In the genomic region with DNA sequence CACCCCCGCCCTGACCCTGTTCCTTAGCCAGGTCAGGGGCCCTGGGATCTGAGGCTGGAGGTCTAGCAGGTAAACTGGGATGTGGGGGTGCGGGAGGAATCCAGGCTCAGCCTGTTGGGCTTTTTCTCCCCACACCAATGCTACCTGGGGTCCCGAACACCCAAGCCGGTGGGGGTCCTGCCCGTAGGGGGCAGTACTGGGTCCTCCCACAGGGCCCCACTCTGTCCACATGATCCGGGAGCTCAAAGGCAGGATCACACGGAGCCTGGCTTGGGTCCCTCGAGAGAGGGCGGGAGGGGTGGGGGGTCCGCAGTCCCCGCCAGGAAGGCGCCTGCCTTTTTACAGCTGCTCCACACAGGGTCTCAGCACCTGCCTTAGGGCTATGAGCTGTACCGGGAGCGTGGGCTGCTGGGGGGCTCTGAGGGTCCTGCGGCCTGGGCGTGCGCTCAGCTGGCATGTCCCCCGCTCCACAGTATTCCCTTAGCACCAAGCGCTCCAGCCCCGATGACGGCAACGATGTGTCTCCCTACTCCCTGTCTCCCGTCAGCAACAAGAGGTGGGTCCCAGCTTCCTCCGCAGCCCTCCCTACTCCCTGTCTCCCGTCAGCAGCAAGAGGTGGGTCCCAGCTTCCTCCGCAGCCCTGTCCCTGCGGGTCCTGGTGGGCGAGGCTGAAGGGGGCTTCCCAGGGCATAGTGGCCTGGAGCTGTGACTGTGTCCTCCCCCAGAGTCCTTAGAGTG, we compare ENCODE assay signal across 21 cellular contexts. TPM values are rescaled to one million over a fixed set of nuclear protein-coding genes. Genes with fewer than 3 reads are reported as not detected.
DNase-seq lines count a peak whose midpoint lies in the region; ATAC-seq, FAIRE-seq and TF ChIP-seq lines count a peak whose summit lies in the region.
"Had no signal": no experiment of that assay in that cellular context is flagged by ENCODE, and none has a peak within 500 bp of the region (broad histone marks: within the 10 kb centered on the region; RNA-seq: fewer than 3 reads in every experiment).

No MANE protein-coding gene starts in this region.

- H3K27ac Mint-ChIP-seq in HFFc6 (no peak overlapping the region), nephron progenitor cell (no peak overlapping the region)
- H3K27ac Mint-ChIP-seq: activated naive CD4-positive, alpha-beta T cell treated with anti-CD3 and anti-CD28 coated beads, Interleukin-2, amount 10 ng/mL, durations not matched to agents 7 days and 5 days; naive thymus-derived CD4-positive, alpha-beta T cell had no signal

- no peak overlapping the region for H3K27ac ChIP-seq in DND-41 (ENCODE audit: low read length)
- no peak overlapping the region for H3K27ac ChIP-seq in heart left ventricle
- H3K27ac ChIP-seq: heart right ventricle, prostate gland had no signal

- H3K9me3 Mint-ChIP-seq in HFFc6 (no peaks in the 10 kb centered on the region), nephron progenitor cell (no peaks in the 10 kb centered on the region)
- H3K9me3 Mint-ChIP-seq: activated naive CD4-positive, alpha-beta T cell treated with anti-CD3 and anti-CD28 coated beads, Interleukin-2, amount 10 ng/mL, durations not matched to agents 7 days and 5 days; naive thymus-derived CD4-positive, alpha-beta T cell had no signal

- H3K27me3 ChIP-seq in DND-41 (ENCODE audit: insufficient read depth, low read length, poor library complexity) (no peaks in the 10 kb centered on the region), bronchial epithelial cell (ENCODE audit: control insufficient read depth, insufficient read depth, low read length) (no peaks in the 10 kb centered on the region), HAP-1 (ENCODE audit: low read depth) (no peaks in the 10 kb centered on the region), heart left ventricle (no peaks in the 10 kb centered on the region)
- H3K27me3 ChIP-seq: heart right ventricle had no signal

- no peak for FAIRE-seq in bronchial epithelial cell (lab: Jason Lieb, UNC)
- FAIRE-seq: astrocyte had no signal

- no peaks in the 10 kb centered on the region for H3K9me3 ChIP-seq in DND-41 (ENCODE audit: insufficient read depth, low read length, severe bottlenecking)
- H3K9me3 ChIP-seq in HAP-1: no peaks in the 10 kb centered on the region
- no peaks in the 10 kb centered on the region for H3K9me3 ChIP-seq in heart left ventricle
- H3K9me3 ChIP-seq: heart right ventricle, prostate gland had no signal

- peaks cover 22% of the 10 kb centered on the region for H3K79me2 ChIP-seq in DND-41 (ENCODE audit: insufficient read depth, low read length)

- no peaks in the 10 kb centered on the region for H3K4me1 ChIP-seq in DND-41 (ENCODE audit: insufficient read depth, low read length)
- no peaks in the 10 kb centered on the region for H3K4me1 ChIP-seq in HAP-1
- no peaks in the 10 kb centered on the region for H3K4me1 ChIP-seq in heart left ventricle
- H3K4me1 ChIP-seq: heart right ventricle, prostate gland had no signal

- DNase-seq in DND-41 (no peak), HFFc6 (no peak), bronchial epithelial cell (ENCODE audit: low read depth) (no peak), nephron progenitor cell (no peak), SKM-1 (lab: John Stamatoyannopoulos, UW; ENCODE audit: unreplicated experiment) (no peak), HAP-1 (ENCODE audit: low spot score in 2 of 2) (no peak), heart left ventricle (no peak)
- DNase-seq: activated naive CD4-positive, alpha-beta T cell treated with anti-CD3 and anti-CD28 coated beads, Interleukin-2, amount 10 ng/mL, durations not matched to agents 7 days and 5 days; COR-L47; heart right ventricle; naive thymus-derived CD4-positive, alpha-beta T cell; NCI-H187 treated with DMSO at 0.1 percent for 48 hours; NK-92 treated with Interleukin-12 subunit alpha and Interleukin-12 subunit beta, amount 100 ng/mL, for 24 hours; RPMI8226; stimulated activated CD8-positive, alpha-beta memory T cell treated with anti-CD3 and anti-CD28 coated beads, Interleukin-4, amount 100 ng/mL, for 48 hours; substantia nigra had no signal

- H4K20me1 ChIP-seq in DND-41 (ENCODE audit: insufficient read depth, low read length): peaks cover 48% of the 10 kb centered on the region

- peaks cover 87% of the 10 kb centered on the region for H3K36me3 ChIP-seq in DND-41 (ENCODE audit: insufficient read depth, low read length)
- H3K36me3 ChIP-seq in bronchial epithelial cell (ENCODE audit: control insufficient read depth, insufficient read depth, low read length): peaks cover 48% of the 10 kb centered on the region
- H3K36me3 ChIP-seq in HAP-1 (replicated peaks): peaks cover 50% of the 10 kb centered on the region
- peaks cover 0 to 76% (median 60%) of the 10 kb centered on the region in 9 donors for H3K36me3 ChIP-seq in heart left ventricle

- H3K4me3 Mint-ChIP-seq in HFFc6: no peak overlapping the region
- no peak overlapping the region for H3K4me3 Mint-ChIP-seq in nephron progenitor cell
- H3K4me3 Mint-ChIP-seq: activated naive CD4-positive, alpha-beta T cell treated with anti-CD3 and anti-CD28 coated beads, Interleukin-2, amount 10 ng/mL, durations not matched to agents 7 days and 5 days; naive thymus-derived CD4-positive, alpha-beta T cell had no signal

- H3K27me3 Mint-ChIP-seq in HFFc6 (ENCODE audit: insufficient read depth) (peaks cover 3% of the 10 kb centered on the region; the same call in 1 of the 2 replicates), nephron progenitor cell (ENCODE audit: low read depth, poor library complexity) (peaks cover 3% of the 10 kb centered on the region)
- H3K27me3 Mint-ChIP-seq: activated naive CD4-positive, alpha-beta T cell treated with anti-CD3 and anti-CD28 coated beads, Interleukin-2, amount 10 ng/mL, durations not matched to agents 7 days and 5 days; naive thymus-derived CD4-positive, alpha-beta T cell had no signal

- no peak for ATAC-seq in DND-41 (ENCODE audit: insufficient read depth, low read depth)
- no peak for ATAC-seq in GM21786 (IDR thresholded peaks at IDR 0.05; ENCODE audit: unreplicated experiment)
- no peak for ATAC-seq in heart left ventricle
- ATAC-seq: heart right ventricle; naive thymus-derived CD4-positive, alpha-beta T cell had no signal

- H3K9ac ChIP-seq in DND-41 (ENCODE audit: low read depth, low read length): no peak overlapping the region

- no peak for TF ChIP-seq POLR2A in heart left ventricle (IDR thresholded peaks at IDR 0.05)

- H3K36me3 Mint-ChIP-seq in HFFc6 (ENCODE audit: low read depth) (peaks cover 10% of the 10 kb centered on the region; the same call in 1 of the 2 replicates), nephron progenitor cell (ENCODE audit: low read depth) (peaks cover 17% of the 10 kb centered on the region)

- WGBS in heart left ventricle, 4 donors: 94 to 97% (median 96%) methylated on average over 18 to 28 of the region's 28 CpGs

- intact Hi-C loops in heart left ventricle (cut with DNase I): no loop called here

- H3K4me3 ChIP-seq in DND-41 (ENCODE audit: low read depth in 1 of 2, low read length in 2 of 2): no peak overlapping the region
- no peak overlapping the region for H3K4me3 ChIP-seq in bronchial epithelial cell (ENCODE audit: low read depth, low read length)
- H3K4me3 ChIP-seq in HAP-1: no peak overlapping the region
- H3K4me3 ChIP-seq in heart left ventricle: no peak overlapping the region
- H3K4me3 ChIP-seq: heart right ventricle, prostate gland had no signal

- in situ Hi-C loops in HAP-1 (cut with MboI; ENCODE audit: low sequenced_read_pairs): no loop called here

- peak; percentile 31 for TF ChIP-seq CTCF in DND-41 (IDR thresholded peaks at IDR 0.05; ENCODE audit: borderline replicate concordance, extremely low read depth, low read length, poor library complexity, severe bottlenecking)
- TF ChIP-seq CTCF in HFFc6 (IDR thresholded peaks at IDR 0.05): peak; percentile 47; the same call in 1 of the 2 replicates
- peak; percentile 18 for TF ChIP-seq CTCF in bronchial epithelial cell (IDR thresholded peaks at IDR 0.05; ENCODE audit: insufficient read depth, low read length, severe bottlenecking)
- peak; percentile 13 for TF ChIP-seq CTCF in nephron progenitor cell (IDR thresholded peaks at IDR 0.05)
- TF ChIP-seq CTCF in heart left ventricle (IDR thresholded peaks at IDR 0.05): peak in 1 of 12 donors; percentile 7

- no peak overlapping the region for H3K4me2 ChIP-seq in DND-41 (ENCODE audit: insufficient read depth, low read length)

- no peaks in the 10 kb centered on the region for H3K4me1 Mint-ChIP-seq in HFFc6 (ENCODE audit: low read depth)
- peaks cover 10% of the 10 kb centered on the region for H3K4me1 Mint-ChIP-seq in nephron progenitor cell
- H3K4me1 Mint-ChIP-seq: activated naive CD4-positive, alpha-beta T cell treated with anti-CD3 and anti-CD28 coated beads, Interleukin-2, amount 10 ng/mL, durations not matched to agents 7 days and 5 days had no signal

- no peak overlapping the region for H2AFZ ChIP-seq in DND-41 (ENCODE audit: low read depth, low read length)

RNA-seq across cellular contexts. Expression of a gene that starts 12.3 kb away (rescaled TPM):
- total RNA-seq in HFFc6 (2021; fragmentation: NEBNext Ultra II Directional; extraction: Animal tissue kit (Norgen Biotek cat#: 25700)): under 1 TPM in 5 of 6 experiments, not detected in 1; 0.25 to 0.51 (median 0.46) TPM
- total RNA-seq in bronchial epithelial cell (not detected in 2 replicates), heart left ventricle (1 to 10 TPM in 3 of 9 donors, under 1 TPM in 3, not detected in 3; 0.63 to 1.8 (median 0.93) TPM)
- not detected for polyA plus RNA-seq in heart left ventricle
- total RNA-seq: lung microvascular endothelial cell, NCI-H460 had no signal
- polyA plus RNA-seq: naive thymus-derived CD4-positive, alpha-beta T cell had no signal

RNA-seq across cellular contexts. Expression of a gene that starts 20.6 kb away (rescaled TPM):
- 10 to 100 TPM; 43.9 to 56.8 (median 46.0) TPM for total RNA-seq in HFFc6 (2021; fragmentation: NEBNext Ultra II Directional; extraction: Animal tissue kit (Norgen Biotek cat#: 25700))
- total RNA-seq in bronchial epithelial cell (22.7 and 25.5 TPM in 2 replicates), heart left ventricle (10 to 100 TPM; 15.4 to 41.0 (median 26.4) TPM)
- polyA plus RNA-seq in heart left ventricle: 10 to 100 TPM; 13.9 to 23.5 TPM

RNA-seq across cellular contexts. Expression of a gene that starts 26.2 kb away (rescaled TPM):
- 10 to 100 TPM; 14.3 to 20.4 (median 17.0) TPM for total RNA-seq in HFFc6 (2021; fragmentation: NEBNext Ultra II Directional; extraction: Animal tissue kit (Norgen Biotek cat#: 25700))
- total RNA-seq in bronchial epithelial cell: 17.1 and 20.1 TPM in 2 replicates
- 10 to 100 TPM in 5 of 9 donors, 1 to 10 TPM in 4; 7.4 to 32.3 (median 10.1) TPM for total RNA-seq in heart left ventricle
- polyA plus RNA-seq in heart left ventricle: 10 to 100 TPM; 17.9 to 34.3 TPM

RNA-seq across cellular contexts. Expression of a gene that starts 30.7 kb away (rescaled TPM):
- 100 to 1,000 TPM in 2 of 6 experiments, 10 to 100 TPM in 4; 75.1 to 101 (median 79.6) TPM for total RNA-seq in HFFc6 (2021; fragmentation: NEBNext Ultra II Directional; extraction: Animal tissue kit (Norgen Biotek cat#: 25700))
- total RNA-seq in bronchial epithelial cell (46.3 and 59.1 TPM in 2 replicates), heart left ventricle (10 to 100 TPM; 15.7 to 62.8 (median 23.4) TPM)
- polyA plus RNA-seq in heart left ventricle: 10 to 100 TPM; 19.0 to 51.8 TPM

RNA-seq across cellular contexts. Expression of a gene that starts 43.4 kb away (rescaled TPM):
- total RNA-seq in HFFc6 (2021; fragmentation: NEBNext Ultra II Directional; extraction: Animal tissue kit (Norgen Biotek cat#: 25700)): not detected
- total RNA-seq in bronchial epithelial cell (not detected in 2 replicates), heart left ventricle (not detected)
- not detected for polyA plus RNA-seq in heart left ventricle
- total RNA-seq: astrocyte; heart right ventricle; lung microvascular endothelial cell; naive thymus-derived CD4-positive, alpha-beta T cell; NCI-H460 had no signal
- polyA plus RNA-seq: heart right ventricle; naive thymus-derived CD4-positive, alpha-beta T cell had no signal
